In genomic region chr10:24207781-24208611, GRCh38 we compare ENCODE assay signal across 9 cellular contexts. TPM values are rescaled to one million over a fixed set of nuclear protein-coding genes. Genes with fewer than 3 reads are reported as not detected.
DNase-seq lines count a peak whose midpoint lies in the region; ATAC-seq, FAIRE-seq and TF ChIP-seq lines count a peak whose summit lies in the region.
"Had no signal": no experiment of that assay in that cellular context is flagged by ENCODE, and none has a peak within 500 bp of the region (broad histone marks: within the 10 kb centered on the region; RNA-seq: fewer than 3 reads in every experiment).

No MANE protein-coding gene starts in this region.

- DNase-seq in adipocyte (ENCODE audit: low read depth), result peak; percentile 11
- no peak for DNase-seq in keratinocyte (ENCODE audit: low read depth, low spot score)
- no peak for DNase-seq in stimulated activated effector memory CD8-positive, alpha-beta T cell treated with anti-CD3 and anti-CD28 coated beads, Interleukin-12 subunit alpha, Interleukin-12 subunit beta, amount 100 ng/mL, for 72 hours (ENCODE audit: low spot score in 2 of 2)
- no peak for DNase-seq in stimulated activated CD4-positive, alpha-beta T cell treated with anti-CD3 and anti-CD28 coated beads, Interleukin-2, amount 100 ng/mL, for 24 hours
- no peak for DNase-seq in NCI-H146 (lab: John Stamatoyannopoulos, UW)

- no peaks in the 10 kb centered on the region for H3K9me3 ChIP-seq in adipocyte (ENCODE audit: control insufficient read depth, low read length)
- no peaks in the 10 kb centered on the region for H3K9me3 ChIP-seq in keratinocyte (ENCODE audit: control insufficient read depth, low read depth, low read length)

- H3K79me2 ChIP-seq in keratinocyte (ENCODE audit: control insufficient read depth, insufficient read depth, low read length), result no peaks in the 10 kb centered on the region

- no peak overlapping the region for H3K27ac ChIP-seq in keratinocyte (ENCODE audit: control insufficient read depth, insufficient read depth, low read length)

- H3K9ac ChIP-seq in adipocyte (ENCODE audit: low read length) (peak overlapping the region; percentile 80), keratinocyte (ENCODE audit: control insufficient read depth, extremely low read depth, insufficient read depth, low read length) (peak overlapping the region; percentile 77)

- no peaks in the 10 kb centered on the region for H3K36me3 Mint-ChIP-seq in stimulated activated effector memory CD8-positive, alpha-beta T cell treated with anti-CD3 and anti-CD28 coated beads, Interleukin-12 subunit alpha, Interleukin-12 subunit beta, amount 100 ng/mL, for 72 hours

- ATAC-seq in stimulated activated effector memory CD8-positive, alpha-beta T cell treated with anti-CD3 and anti-CD28 coated beads, Interleukin-12 subunit alpha, Interleukin-12 subunit beta, amount 100 ng/mL, for 72 hours, result no peak
- ATAC-seq in HG02938 (IDR thresholded peaks at IDR 0.05; ENCODE audit: unreplicated experiment) (no peak), HG03342 (IDR thresholded peaks at IDR 0.05; ENCODE audit: unreplicated experiment) (no peak)

- no peak for TF ChIP-seq RAD21 in Ishikawa (IDR thresholded peaks at IDR 0.05; ENCODE audit: low read depth)

- no peaks in the 10 kb centered on the region for H3K27me3 ChIP-seq in adipocyte (replicated peaks; ENCODE audit: control insufficient read depth, insufficient read depth, low read length)
- H3K27me3 ChIP-seq in keratinocyte (ENCODE audit: control insufficient read depth, extremely low read depth, insufficient read depth, low read length), result no peaks in the 10 kb centered on the region

- peak overlapping the region; percentile 43 for H3K4me3 Mint-ChIP-seq in stimulated activated effector memory CD8-positive, alpha-beta T cell treated with anti-CD3 and anti-CD28 coated beads, Interleukin-12 subunit alpha, Interleukin-12 subunit beta, amount 100 ng/mL, for 72 hours

- H3K36me3 ChIP-seq in adipocyte (ENCODE audit: control insufficient read depth, insufficient read depth, low read length, severe bottlenecking) (no peaks in the 10 kb centered on the region), keratinocyte (ENCODE audit: control insufficient read depth in 2 of 2, extremely low read depth in 1 of 2, insufficient read depth in 2 of 2, low read length in 2 of 2) (no peaks in the 10 kb centered on the region)

- no peaks in the 10 kb centered on the region for H3K9me3 Mint-ChIP-seq in stimulated activated effector memory CD8-positive, alpha-beta T cell treated with anti-CD3 and anti-CD28 coated beads, Interleukin-12 subunit alpha, Interleukin-12 subunit beta, amount 100 ng/mL, for 72 hours
- H3K9me3 Mint-ChIP-seq: T-helper 2 cell treated with Interferon-gamma antibody and Interleukin-4, amounts not matched to agents 5 μg/mL and 100 μg/mL, for 36 hours had no signal

- no peak for TF ChIP-seq EP300 in Ishikawa (IDR thresholded peaks at IDR 0.05; ENCODE audit: borderline replicate concordance)

- H3K4me2 ChIP-seq in keratinocyte (ENCODE audit: control insufficient read depth, extremely low read depth, insufficient read depth, low read depth, low read length), result peak overlapping the region; percentile 86

- H3K27ac Mint-ChIP-seq in stimulated activated effector memory CD8-positive, alpha-beta T cell treated with anti-CD3 and anti-CD28 coated beads, Interleukin-12 subunit alpha, Interleukin-12 subunit beta, amount 100 ng/mL, for 72 hours, result no peak overlapping the region
- H3K27ac Mint-ChIP-seq: T-helper 2 cell treated with Interferon-gamma antibody and Interleukin-4, amounts not matched to agents 5 μg/mL and 100 μg/mL, for 36 hours had no signal

- TF ChIP-seq CTCF in keratinocyte (optimal IDR thresholded peaks at IDR 0.05 in 1 of 3, IDR thresholded peaks at IDR 0.05 in 1 of 3, conservative IDR thresholded peaks at IDR 0.05 in 1 of 3; ENCODE audit: extremely low read depth in 1 of 3, insufficient read depth in 2 of 3, low read length in 3 of 3), result no peak

- no peaks in the 10 kb centered on the region for H3K9me1 ChIP-seq in keratinocyte (ENCODE audit: control insufficient read depth, extremely low read depth, insufficient read depth, low read length)

- no peak for FAIRE-seq in keratinocyte (lab: Jason Lieb, UNC)

- H3K4me3 ChIP-seq in adipocyte (ENCODE audit: low read length) (peak overlapping the region; percentile 85), keratinocyte (ENCODE audit: control insufficient read depth in 2 of 3, extremely low read depth in 1 of 3, insufficient read depth in 2 of 3, low read depth in 1 of 3, low read length in 3 of 3) (peak overlapping the region in 2 of 3 experiments; percentile 73 to 81)

- H2AFZ ChIP-seq in keratinocyte (ENCODE audit: control insufficient read depth, low read length), result peak overlapping the region; percentile 77

- dilution Hi-C loops in keratinocyte (cut with MboI; ENCODE audit: extremely low pct_ligation_motif_present, low sequenced_read_pairs), result no loop called here

- H3K4me1 Mint-ChIP-seq in stimulated activated effector memory CD8-positive, alpha-beta T cell treated with anti-CD3 and anti-CD28 coated beads, Interleukin-12 subunit alpha, Interleukin-12 subunit beta, amount 100 ng/mL, for 72 hours, result peaks cover 9% of the 10 kb centered on the region

- peaks cover 26% of the 10 kb centered on the region for H3K4me1 ChIP-seq in adipocyte (ENCODE audit: control insufficient read depth, insufficient read depth, low read length)
- peaks cover 24% of the 10 kb centered on the region for H3K4me1 ChIP-seq in keratinocyte (ENCODE audit: control insufficient read depth, extremely low read depth, insufficient read depth, low read length)

- no peaks in the 10 kb centered on the region for H4K20me1 ChIP-seq in keratinocyte (ENCODE audit: control insufficient read depth, extremely low read depth, insufficient read depth, low read length)

TF ChIP-seq in Ishikawa, 13 proteins besides CTCF, POLR2A, EP300 and RAD21:
- TF ChIP-seq REST (IDR thresholded peaks at IDR 0.05; ENCODE audit: low read depth), result no peak
- 0 out of 2 replicates have a peak, but pooled peaks have one; percentile 13 for TF ChIP-seq NFIC (IDR thresholded peaks at IDR 0.05)
- 0 out of 2 replicates have a peak, but pooled peaks have one; percentile 6 for TF ChIP-seq TAF1 (IDR thresholded peaks at IDR 0.05; ENCODE audit: low read depth)
- TF ChIP-seq TEAD4 (IDR thresholded peaks at IDR 0.05), result peak; percentile 50; the same call in 1 of the 2 replicates

RNA-seq across cellular contexts. Expression of gene KIAA1217, which starts 0.9 kb away (rescaled TPM):
- 8.0 to 12.6 TPM (median 10.4 TPM) in 3 replicates for polyA plus RNA-seq in keratinocyte
- 23.1 TPM for polyA plus RNA-seq in keratinocyte (2011; ENCODE audit: low read depth)
- 7.7 and 9.0 TPM in 2 replicates for polyA plus RNA-seq in keratinocyte (2011; cell fraction: cytosol; rRNA removed)
- polyA plus RNA-seq in keratinocyte (2011; cell fraction: nucleus; rRNA removed), result 50.6 and 52.0 TPM in 2 replicates
- polyA plus RNA-seq in keratinocyte (2012; ENCODE audit: low replicate concordance), result 11.9 and 14.5 TPM in 2 replicates
- 18.5 to 31.6 TPM (median 27.2 TPM) in 3 replicates for polyA minus RNA-seq in keratinocyte
- 9.4 TPM for polyA minus RNA-seq in keratinocyte (2011; cell fraction: cytosol; rRNA and poly(A)+ RNA removed)
- polyA minus RNA-seq in keratinocyte (2011; cell fraction: nucleus; rRNA and poly(A)+ RNA removed), result 25.2 and 61.7 TPM in 2 replicates
